ENCODE assay signal across 8 cellular contexts in the genomic region with DNA sequence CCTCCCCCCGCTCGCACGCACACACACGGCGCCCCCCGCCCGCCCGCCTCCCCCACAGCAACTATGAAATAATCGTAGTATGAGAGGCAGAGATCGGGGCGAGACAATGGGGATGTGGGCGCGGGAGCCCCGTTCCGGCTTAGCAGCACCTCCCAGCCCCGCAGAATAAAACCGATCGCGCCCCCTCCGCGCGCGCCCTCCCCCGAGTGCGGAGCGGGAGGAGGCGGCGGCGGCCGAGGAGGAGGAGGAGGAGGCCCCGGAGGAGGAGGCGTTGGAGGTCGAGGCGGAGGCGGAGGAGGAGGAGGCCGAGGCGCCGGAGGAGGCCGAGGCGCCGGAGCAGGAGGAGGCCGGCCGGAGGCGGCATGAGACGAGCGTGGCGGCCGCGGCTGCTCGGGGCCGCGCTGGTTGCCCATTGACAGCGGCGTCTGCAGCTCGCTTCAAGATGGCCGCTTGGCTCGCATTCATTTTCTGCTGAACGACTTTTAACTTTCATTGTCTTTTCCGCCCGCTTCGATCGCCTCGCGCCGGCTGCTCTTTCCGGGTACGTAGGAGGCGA. TPM values are rescaled to one million over a fixed set of nuclear protein-coding genes. Genes with fewer than 3 reads are reported as not detected.
DNase-seq lines count a peak whose midpoint lies in the region; ATAC-seq and TF ChIP-seq lines count a peak whose summit lies in the region.

No MANE protein-coding gene starts in this region.

- peak overlapping the region; percentile 84 for H2AK5ac ChIP-seq in neuronal stem cell (ENCODE audit: low read depth, low read length)

- H3K4me1 ChIP-seq in RWPE2 (ENCODE audit: insufficient read depth, poor library complexity, severe bottlenecking) (peaks cover 20% of the 10 kb centered on the region), neuronal stem cell (ENCODE audit: control insufficient read depth in 2 of 2, insufficient read depth in 1 of 2, low read depth in 1 of 2, low read length in 2 of 2) (peaks cover 8 to 29% of the 10 kb centered on the region in 2 donors)

- H3K36me3 ChIP-seq in RWPE2 (ENCODE audit: low read depth) (peaks cover under 1% of the 10 kb centered on the region; the same call in 1 of the 2 replicates), neuronal stem cell (replicated peaks in 1 of 2; ENCODE audit: control insufficient read depth in 2 of 2, insufficient read depth in 2 of 2, low read length in 2 of 2) (peaks cover 0 to under 1% of the 10 kb centered on the region in 2 donors)

- ATAC-seq in HG02571 (IDR thresholded peaks at IDR 0.05; ENCODE audit: unreplicated experiment) (peak; percentile 21), RWPE2 (ENCODE audit: low read depth) (peak; percentile 53), HG02970 (IDR thresholded peaks at IDR 0.05; ENCODE audit: low FRiP score, unreplicated experiment) (no peak), HG03139 (IDR thresholded peaks at IDR 0.05; ENCODE audit: unreplicated experiment) (no peak)
- peak; percentile 46 to 47 for ATAC-seq in activated naive CD4-positive, alpha-beta T cell treated with anti-CD3 and anti-CD28 coated beads, Interleukin-2, amount 50 U/mL, for 72 hours

- TF ChIP-seq CTCF in RWPE2 (IDR thresholded peaks at IDR 0.05; ENCODE audit: poor library complexity, severe bottlenecking): no peak

- no peaks in the 10 kb centered on the region for H3K79me1 ChIP-seq in neuronal stem cell (ENCODE audit: low read depth, low read length)

- peak overlapping the region; percentile 97 for H2BK12ac ChIP-seq in neuronal stem cell (ENCODE audit: low read length)

- peak; percentile 69 for DNase-seq in EL
- no peak for DNase-seq in RWPE2 (ENCODE audit: low spot score)
- peak; percentile 57 to 66 for DNase-seq in activated naive CD4-positive, alpha-beta T cell treated with anti-CD3 and anti-CD28 coated beads, Interleukin-2, amount 50 U/mL, for 72 hours (ENCODE audit: low spot score in 2 of 2)
- peak; percentile 49 for DNase-seq in germinal center (ENCODE audit: low spot score)
- DNase-seq in neuronal stem cell (ENCODE audit: low spot score): peak; percentile 75

- peak overlapping the region; percentile 49 to 85 for H3K27ac Mint-ChIP-seq in activated naive CD4-positive, alpha-beta T cell treated with anti-CD3 and anti-CD28 coated beads, Interleukin-2, amount 50 U/mL, for 72 hours

- no peaks in the 10 kb centered on the region for H3K9me3 Mint-ChIP-seq in activated naive CD4-positive, alpha-beta T cell treated with anti-CD3 and anti-CD28 coated beads, Interleukin-2, amount 50 U/mL, for 72 hours

- no peak overlapping the region for H3K4ac ChIP-seq in neuronal stem cell (ENCODE audit: low read length)

- peak overlapping the region; percentile 69 for H3K4me2 ChIP-seq in neuronal stem cell (ENCODE audit: insufficient read depth, low read length, poor library complexity, severe bottlenecking)

- H3K4me3 ChIP-seq in RWPE2 (ENCODE audit: severe bottlenecking): peak overlapping the region; percentile 93
- peak overlapping the region; percentile 65 to 97 for H3K4me3 ChIP-seq in neuronal stem cell (ENCODE audit: low read length in 2 of 2)

- H2BK5ac ChIP-seq in neuronal stem cell (ENCODE audit: low read length): peak overlapping the region; percentile 66

- peak overlapping the region; percentile 81 for H2BK15ac ChIP-seq in neuronal stem cell (ENCODE audit: low read length)

- H3K9me3 ChIP-seq in RWPE2 (ENCODE audit: severe bottlenecking): no peaks in the 10 kb centered on the region
- no peaks in the 10 kb centered on the region for H3K9me3 ChIP-seq in neuronal stem cell (replicated peaks in 1 of 2; ENCODE audit: control insufficient read depth in 2 of 2, insufficient read depth in 1 of 2, low read depth in 1 of 2, low read length in 2 of 2)

- peak overlapping the region; percentile 82 for H4K8ac ChIP-seq in neuronal stem cell (ENCODE audit: low read depth, low read length)

- H2AFZ ChIP-seq in neuronal stem cell (ENCODE audit: low read length): peak overlapping the region; percentile 87

- peak overlapping the region; percentile 53 for H4K91ac ChIP-seq in neuronal stem cell (ENCODE audit: low read depth, low read length, poor library complexity)

- peak overlapping the region; percentile 99 for H3K18ac ChIP-seq in neuronal stem cell (ENCODE audit: low read length)

- H3K9ac ChIP-seq in neuronal stem cell (ENCODE audit: low read depth, low read length, poor library complexity): peak overlapping the region; percentile 95

- H3K27me3 ChIP-seq in RWPE2 (ENCODE audit: insufficient read depth, poor library complexity, severe bottlenecking) (peaks cover 33% of the 10 kb centered on the region), neuronal stem cell (ENCODE audit: control insufficient read depth in 3 of 3, insufficient read depth in 3 of 3, low read depth in 1 of 3, low read length in 3 of 3) (peaks cover 10 to 41% (median 26%) of the 10 kb centered on the region in 3 experiments)

- H3K36me3 Mint-ChIP-seq in activated naive CD4-positive, alpha-beta T cell treated with anti-CD3 and anti-CD28 coated beads, Interleukin-2, amount 50 U/mL, for 72 hours: peaks cover 11 to 33% of the 10 kb centered on the region in 2 donors

- peak overlapping the region; percentile 93 for H3K23ac ChIP-seq in neuronal stem cell (ENCODE audit: low read depth, low read length, poor library complexity)

- H2BK120ac ChIP-seq in neuronal stem cell (ENCODE audit: low read depth, low read length): peak overlapping the region; percentile 94

- WGBS in neuronal stem cell (ENCODE audit: extremely low coverage in 2 of 2, insufficient read length in 2 of 2, insufficient replicate concordance in 1 of 2), 2 donors: no CpG with 5 or more reads among the region's 68 CpGs

- peak overlapping the region; percentile 56 for H3K14ac ChIP-seq in neuronal stem cell (ENCODE audit: low read length)

- H3K27ac ChIP-seq in RWPE2 (ENCODE audit: poor library complexity, severe bottlenecking) (peak overlapping the region; percentile 35), neuronal stem cell (replicated peaks; ENCODE audit: low read length) (peak overlapping the region; percentile 66)

RNA-seq across cellular contexts. Expression of a gene that starts 0.3 kb away (rescaled TPM):
- 10 to 100 TPM; 42.9 to 48.7 TPM for total RNA-seq in activated naive CD4-positive, alpha-beta T cell treated with anti-CD3 and anti-CD28 coated beads, Interleukin-2, amount 50 U/mL, for 72 hours
- polyA plus RNA-seq in neuronal stem cell (2013, experiment 1 of 2): 17.2 TPM
- polyA plus RNA-seq in neuronal stem cell (2013, experiment 2 of 2): 18.6 TPM

RNA-seq across cellular contexts. Expression of a gene that starts 5.0 kb away (rescaled TPM):
- 10 to 100 TPM; 57.3 to 91.3 TPM for total RNA-seq in activated naive CD4-positive, alpha-beta T cell treated with anti-CD3 and anti-CD28 coated beads, Interleukin-2, amount 50 U/mL, for 72 hours
- polyA plus RNA-seq in neuronal stem cell (2013, experiment 1 of 2): 26.6 TPM
- 25.4 TPM for polyA plus RNA-seq in neuronal stem cell (2013, experiment 2 of 2)

RNA-seq across cellular contexts. Expression of a gene that starts 24.1 kb away (rescaled TPM):
- total RNA-seq in activated naive CD4-positive, alpha-beta T cell treated with anti-CD3 and anti-CD28 coated beads, Interleukin-2, amount 50 U/mL, for 72 hours: under 1 TPM in 1 of 2 donors, not detected in 1; 0.19 TPM
- polyA plus RNA-seq in neuronal stem cell (2013, experiment 1 of 2): 1.3 TPM
- 1.4 TPM for polyA plus RNA-seq in neuronal stem cell (2013, experiment 2 of 2)

Comparison
In these comparisons a context has a peak if more than half of its experiments do, and no peak if none do; other contexts are left out.
1. ATAC-seq: peak in HG02571 (single experiment), RWPE2 (single experiment) and activated naive CD4-positive, alpha-beta T cell treated with anti-CD3 and anti-CD28 coated beads, Interleukin-2, amount 50 U/mL, for 72 hours (2 of 2); none in HG02970 (single experiment) and HG03139 (single experiment).